In the genomic region with DNA sequence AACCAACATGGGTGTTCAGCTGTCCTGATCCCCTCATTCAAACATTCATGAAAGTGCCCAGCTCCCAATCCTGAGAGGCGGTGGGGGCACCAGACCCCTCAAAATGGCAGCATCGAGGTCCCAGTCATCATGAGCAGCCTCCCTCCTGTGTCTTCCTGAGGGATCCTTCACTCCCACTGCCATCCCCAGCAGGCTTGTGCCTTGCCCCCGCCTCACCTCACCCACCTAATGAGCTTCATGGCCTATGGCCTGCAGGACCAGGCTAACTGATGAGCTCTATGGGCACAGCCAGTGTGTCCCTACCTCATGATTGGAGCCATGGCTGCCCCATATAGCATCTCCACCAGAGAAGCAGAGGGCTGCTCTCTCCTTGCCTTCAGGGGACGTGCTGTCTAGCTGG, we compare ENCODE assay signal across 23 cellular contexts. TPM values are rescaled to one million over a fixed set of nuclear protein-coding genes. Genes with fewer than 3 reads are reported as not detected.
"Had no signal": no experiment of that assay in that cellular context is flagged by ENCODE, and none has a peak within 500 bp of the region (broad histone marks: within the 10 kb centered on the region; RNA-seq: fewer than 3 reads in every experiment).

No MANE protein-coding gene starts in this region.

- DNase-seq: KBM-7, MV-4-11, NCI-H1048, NCI-H1105, NCI-H1417, NCI-H1436 treated with DMSO at 0.1 percent for 48 hours, NCI-H1694, NCI-H187 treated with DMSO at 0.1 percent for 48 hours, NCI-H2029 treated with DMSO at 0.1 percent for 48 hours, NCI-H226, NCI-H446, NCI-H510A, NCI-H524 treated with DMSO at 0.1 percent for 48 hours, NCI-H69, NCI-H774, PC-3, SHP77, SK-N-SH had no signal

- ATAC-seq: Panc1, PC-3 had no signal

- H3K9ac ChIP-seq: SK-N-SH had no signal

- H3K9me3 ChIP-seq: SK-N-SH had no signal

RNA-seq across cellular contexts. Expression of a gene that starts 47.3 kb away (rescaled TPM):
- total RNA-seq: HT-29, LHCN-M2, MCF 10A, OCI-LY7, PC-3 had no signal
